8 cellular contexts compared by ENCODE assay signal in genomic region chr9:6681147-6681956, GRCh38. TPM values are rescaled to one million over a fixed set of nuclear protein-coding genes. Genes with fewer than 3 reads are reported as not detected.
DNase-seq lines count a peak whose midpoint lies in the region; ATAC-seq and TF ChIP-seq lines count a peak whose summit lies in the region.

No MANE protein-coding gene starts in this region.

- H3K4me3 ChIP-seq in GM12865 (ENCODE audit: low read depth, low read length) (peak overlapping the region; percentile 91), adrenal gland (peak overlapping the region; percentile 49 to 83 (median 61)), heart right ventricle (peak overlapping the region; percentile 48 to 80 (median 69)), upper lobe of right lung (peak overlapping the region; percentile 72)

- intact Hi-C loops in adrenal gland (cut with DNase I): no loop called here
- intact Hi-C loops in heart right ventricle (cut with DNase I): loop anchor here in 6 of 10 donors (1.0 to 10.0 kb wide), 7 partner anchors 23 to 267 kb away; partner anchors contain the start of genes KDM4C (in 5 of the 6) and UHRF2 (in 3 of the 6)
- intact Hi-C loops in posterior vena cava (cut with DNase I): no loop called here
- intact Hi-C loops in upper lobe of right lung (cut with DNase I): no loop called here

- H3K36me3 ChIP-seq in adrenal gland (replicated peaks in 1 of 2) (no peaks in the 10 kb centered on the region), heart right ventricle (peaks cover 0 to 4% (median 0%) of the 10 kb centered on the region in 9 donors), upper lobe of right lung (no peaks in the 10 kb centered on the region)

- H3K9me3 ChIP-seq in adrenal gland (replicated peaks in 1 of 3) (no peaks in the 10 kb centered on the region), heart right ventricle (no peaks in the 10 kb centered on the region), upper lobe of right lung (no peaks in the 10 kb centered on the region)

- DNase-seq in GM12865 (ENCODE audit: low read depth) (peak; percentile 99), NCI-H1417 treated with DMSO at 0.1 percent for 48 hours (lab: John Stamatoyannopoulos, UW) (peak; percentile 69), SW480 (ENCODE audit: low spot score) (peak; percentile 97), adrenal gland (peak; percentile 96 to 99 (median 98)), heart right ventricle (peak; percentile 95 to 97), posterior vena cava (ENCODE audit: low spot score) (peak; percentile 99), upper lobe of right lung (peak; percentile 99)

- H3K4me1 ChIP-seq in adrenal gland (replicated peaks in 1 of 2): peaks cover 9 to 16% of the 10 kb centered on the region in 2 donors
- H3K4me1 ChIP-seq in heart right ventricle: peaks cover 0 to 39% (median 10%) of the 10 kb centered on the region in 9 donors
- H3K4me1 ChIP-seq in upper lobe of right lung: peaks cover 11% of the 10 kb centered on the region

- H3K27me3 ChIP-seq in adrenal gland (no peaks in the 10 kb centered on the region), heart right ventricle (no peaks in the 10 kb centered on the region), upper lobe of right lung (no peaks in the 10 kb centered on the region)

- TF ChIP-seq CTCF in GM12865 (IDR thresholded peaks at IDR 0.05; ENCODE audit: insufficient read depth, low read depth, low read length, missing control alignments) (no peak), adrenal gland (IDR thresholded peaks at IDR 0.05) (no peak), heart right ventricle (IDR thresholded peaks at IDR 0.05) (peak in 1 of 9 donors; percentile 8), upper lobe of right lung (IDR thresholded peaks at IDR 0.05) (no peak)

- ATAC-seq in HG02763 (IDR thresholded peaks at IDR 0.05; ENCODE audit: unreplicated experiment) (peak; percentile 66), heart right ventricle (peak; percentile 97 to 99 (median 99)), upper lobe of right lung (peak; percentile 97)

- H3K27ac ChIP-seq in adrenal gland (peak overlapping the region; percentile 96 to 99 (median 99)), heart right ventricle (peak overlapping the region; percentile 74 to 99 (median 95)), upper lobe of right lung (peak overlapping the region; percentile 91)

- peak; percentile 64 to 91 for TF ChIP-seq POLR2A in adrenal gland (IDR thresholded peaks at IDR 0.05)

- WGBS in adrenal gland, 4 donors: 0 to 1% (median 0%) methylated on average over 17 to 72 of the region's 72 CpGs
- 0% methylated on average over 72 of the region's 72 CpGs for WGBS in heart right ventricle, 2 donors

RNA-seq across cellular contexts. Expression of gene GLDC, which starts 35.8 kb away (rescaled TPM):
- 1 to 10 TPM in 1 of 8 donors, under 1 TPM in 5, not detected in 2; 0.14 to 1.3 (median 0.68) TPM for total RNA-seq in adrenal gland
- under 1 TPM; 0.16 to 0.27 (median 0.16) TPM for polyA plus RNA-seq in adrenal gland
- not detected for total RNA-seq in heart right ventricle
- polyA plus RNA-seq in heart right ventricle: under 1 TPM in 1 of 2 donors, not detected in 1; 0.03 TPM
- total RNA-seq in posterior vena cava: under 1 TPM; 0.32 to 0.52 TPM
- 1.7 TPM for total RNA-seq in upper lobe of right lung

Comparison
In these comparisons a context has a peak if more than half of its experiments do, and no peak if none do; other contexts are left out.
1. Peak in every context shown above with its lines: DNase-seq, ATAC-seq, H3K4me3 ChIP-seq and H3K27ac ChIP-seq.
2. intact Hi-C loops: an anchor here in heart right ventricle (1.0 to 10.0 kb wide); none called in adrenal gland, posterior vena cava and upper lobe of right lung.